8 cellular contexts compared by ENCODE assay signal in genomic region chr4:25031077-25031606, GRCh38. TPM values are rescaled to one million over a fixed set of nuclear protein-coding genes. Genes with fewer than 3 reads are reported as not detected.
DNase-seq lines count a peak whose midpoint lies in the region; ATAC-seq and TF ChIP-seq lines count a peak whose summit lies in the region.

No MANE protein-coding gene starts in this region.

- H3K4me1 Mint-ChIP-seq in mesothelial cell of epicardium = peaks cover 14% of the 10 kb centered on the region

- POLR2A ChIA-PET in AG04449 (lab: Yijun Ruan, JAX) = no interaction called here

- TF ChIP-seq CTCF in AG04449 (IDR thresholded peaks at IDR 0.05; ENCODE audit: insufficient read depth, low read length, missing control alignments) (no peak), mesothelial cell of epicardium (IDR thresholded peaks at IDR 0.05; ENCODE audit: unreplicated experiment) (no peak)

- peak overlapping the region; percentile 27 for H3K4me3 ChIP-seq in AG04449 (ENCODE audit: low read depth, low read length)

- peak overlapping the region; percentile 68 for H3K4me3 Mint-ChIP-seq in mesothelial cell of epicardium

- H3K27me3 Mint-ChIP-seq in mesothelial cell of epicardium (ENCODE audit: low read depth) = peaks cover 66% of the 10 kb centered on the region

- CTCF ChIA-PET in AG04449 (lab: Yijun Ruan, JAX) = interaction anchor here (1.1 kb wide), 1 partner anchor 50 kb away, joined by 3 read pairs; no protein-coding TSS in a partner anchor

- no peak overlapping the region for H3K27ac Mint-ChIP-seq in mesothelial cell of epicardium

- H3K9me3 Mint-ChIP-seq in mesothelial cell of epicardium = peaks cover 8% of the 10 kb centered on the region

- no peak for DNase-seq in AG04449 (ENCODE audit: low read depth, low spot score)
- DNase-seq in HuH-7 (ENCODE audit: low spot score) = peak; percentile 75
- DNase-seq in dermis blood vessel endothelial cell = peak; percentile 5
- DNase-seq in mesothelial cell of epicardium (ENCODE audit: low spot score in 2 of 2, unreplicated experiment in 2 of 2) = peak in 1 of 2 experiments; percentile 45
- no peak for DNase-seq in stimulated activated CD4-positive, alpha-beta T cell treated with anti-CD3 and anti-CD28 coated beads, Interleukin-2, amount 100 ng/mL, for 24 hours
- DNase-seq in CD1c-positive myeloid dendritic cell (ENCODE audit: extremely low spot score) = no peak

- ATAC-seq in HG02970 (IDR thresholded peaks at IDR 0.05; ENCODE audit: low FRiP score, unreplicated experiment) (no peak), HG03097 (IDR thresholded peaks at IDR 0.05; ENCODE audit: low FRiP score, unreplicated experiment) (no peak)

- no peaks in the 10 kb centered on the region for H3K36me3 Mint-ChIP-seq in mesothelial cell of epicardium

RNA-seq across cellular contexts. Expression of gene LGI2, which starts 0.4 kb away (rescaled TPM):
- 0.05 TPM in 1 of 2 replicates, not detected in the other for total RNA-seq in dermis blood vessel endothelial cell
- 4.0 to 4.5 TPM (median 4.1 TPM) in 3 replicates for total RNA-seq in mesothelial cell of epicardium

Comparison
In these comparisons a context has a peak if more than half of its experiments do, and no peak if none do; other contexts are left out.
1. DNase-seq: peak in HuH-7 (single experiment) and dermis blood vessel endothelial cell (single experiment); none in AG04449 (single experiment), stimulated activated CD4-positive, alpha-beta T cell treated with anti-CD3 and anti-CD28 coated beads, Interleukin-2, amount 100 ng/mL, for 24 hours (0 of 2) and CD1c-positive myeloid dendritic cell (single experiment).